12 cellular contexts compared by ENCODE assay signal in genomic region chr3:37909067-37909911, GRCh38. TPM values are rescaled to one million over a fixed set of nuclear protein-coding genes. Genes with fewer than 3 reads are reported as not detected.
A peak's percentile ranks its signal among the peaks of the same experiment; 100 is the strongest.
DNase-seq lines count a peak whose midpoint lies in the region; ATAC-seq, FAIRE-seq and TF ChIP-seq lines count a peak whose summit lies in the region.
"Had no signal": no experiment of that assay in that cellular context is flagged by ENCODE, and none has a peak within 500 bp of the region (broad histone marks: within the 10 kb centered on the region; RNA-seq: fewer than 3 reads in every experiment).

No MANE protein-coding gene starts in this region.

- WGBS in pancreas, 2 donors = 67 to 68% methylated on average over 5 of the region's 5 CpGs

- TF ChIP-seq POLR2A in H54 (IDR thresholded peaks at IDR 0.05; ENCODE audit: low read depth, low read length) = no peak

- CTCF ChIA-PET in RWPE1 (lab: Yijun Ruan, JAX) = no interaction called here

- no peaks in the 10 kb centered on the region for H3K27me3 ChIP-seq in pancreas

- FAIRE-seq in H54 (lab: Jason Lieb, UNC) = no peak
- FAIRE-seq in pancreas (lab: Jason Lieb, UNC) = no peak

- no peaks in the 10 kb centered on the region for H3K36me3 ChIP-seq in pancreas

- ATAC-seq in pancreas (peak; percentile 25 to 81 (median 46)), GM18873 (IDR thresholded peaks at IDR 0.05; ENCODE audit: low FRiP score, unreplicated experiment) (no peak)

- TF ChIP-seq CTCF in RWPE1 (conservative IDR thresholded peaks at IDR 0.05; ENCODE audit: low read depth) (no peak), pancreas (IDR thresholded peaks at IDR 0.05) (no peak)

- peak overlapping the region; percentile 27; the same call in 1 of the 2 replicates for H3K27ac ChIP-seq in RWPE1
- peak overlapping the region; percentile 28 for H3K27ac ChIP-seq in epithelial cell of prostate
- peak overlapping the region in 3 of 4 donors; percentile 2 to 59 (median 48) for H3K27ac ChIP-seq in pancreas

- POLR2A ChIA-PET in RWPE1 (lab: Yijun Ruan, JAX; ENCODE audit: low non-redundant PET) = no interaction called here

- H3K9me3 ChIP-seq in pancreas = no peaks in the 10 kb centered on the region

- intact Hi-C loops in pancreas (cut with DNase I) = no loop called here

- no peak overlapping the region for H3K4me3 ChIP-seq in pancreas

- no peaks in the 10 kb centered on the region for H3K4me1 ChIP-seq in pancreas

- peak; percentile 10 for DNase-seq in H54 (ENCODE audit: insufficient read length, low spot score)
- no peak for DNase-seq in RWPE1 (ENCODE audit: low spot score)
- DNase-seq in epithelial cell of prostate (ENCODE audit: low read depth, low spot score) = no peak
- no peak for DNase-seq in pancreas
- DNase-seq in GM19240 (ENCODE audit: insufficient read length, low spot score) = no peak
- DNase-seq in HUDEP-2 (lab: John Stamatoyannopoulos, UW; ENCODE audit: unreplicated experiment in 76 of 76) = no peak
- no peak for DNase-seq in NOMO-1 (lab: John Stamatoyannopoulos, UW; ENCODE audit: unreplicated experiment in 2 of 2)
- DNase-seq: CD4-positive, CD25-positive, alpha-beta regulatory T cell; NCI-H1930; stimulated activated CD4-positive, alpha-beta T cell treated with anti-CD3 and anti-CD28 coated beads, Interleukin-4, amount 100 ng/mL, for 4 hours; T1000 had no signal

RNA-seq across cellular contexts. Expression of gene CTDSPL, which starts 47.6 kb away (rescaled TPM):
- total RNA-seq in pancreas = 10 to 100 TPM; 14.2 to 34.8 (median 17.8) TPM
- 10 to 100 TPM in 1 of 2 donors, 1 to 10 TPM in 1; 8.4 to 14.8 TPM for polyA plus RNA-seq in pancreas
